Comparison of ENCODE assay signal across 26 cellular contexts in the genomic region with DNA sequence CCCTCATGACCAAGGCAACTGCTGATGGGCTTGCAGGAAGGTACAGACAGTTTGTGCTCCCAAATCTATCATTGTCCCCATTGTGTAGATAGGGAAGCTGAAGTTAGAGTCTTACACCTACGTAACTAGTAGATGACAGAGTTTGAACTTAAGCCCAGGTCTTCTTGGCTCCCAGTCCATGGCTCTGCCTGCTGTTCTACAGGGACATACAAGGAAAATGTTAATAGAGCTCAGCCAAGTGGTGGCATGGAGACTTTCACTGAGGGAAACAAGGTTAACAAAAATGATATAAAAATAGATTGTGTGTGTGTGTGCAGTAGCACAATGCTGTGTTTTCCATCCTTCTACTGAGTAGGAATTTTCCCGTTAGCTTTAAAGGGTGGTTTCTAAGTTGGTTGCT.
DNase-seq lines count a peak whose midpoint lies in the region; FAIRE-seq and TF ChIP-seq lines count a peak whose summit lies in the region.
"Had no signal": no experiment of that assay in that cellular context is flagged by ENCODE, and none has a peak within 500 bp of the region (broad histone marks: within the 10 kb centered on the region; RNA-seq: fewer than 3 reads in every experiment).

No MANE protein-coding gene starts in this region.

- peak in 1 of 4 donors; percentile 39 for TF ChIP-seq EP300 in sigmoid colon (IDR thresholded peaks at IDR 0.05)

- H3K9ac ChIP-seq in astrocyte (ENCODE audit: low read length) = no peak overlapping the region
- H3K9ac ChIP-seq: BLaER1 had no signal

- H3K4me1 ChIP-seq in astrocyte (ENCODE audit: insufficient read depth, low read length) (no peaks in the 10 kb centered on the region), sigmoid colon (no peaks in the 10 kb centered on the region)
- H3K4me1 ChIP-seq: BE2C, BLaER1 had no signal

- H3K9me3 Mint-ChIP-seq in astrocyte (ENCODE audit: unreplicated experiment) = peaks cover under 1% of the 10 kb centered on the region
- no peaks in the 10 kb centered on the region for H3K9me3 Mint-ChIP-seq in activated naive CD4-positive, alpha-beta T cell treated with anti-CD3 and anti-CD28 coated beads, Interleukin-2, amount 10 ng/mL, durations not matched to agents 7 days and 5 days
- H3K9me3 Mint-ChIP-seq: CD8-positive, alpha-beta memory T cell had no signal

- CTCF ChIA-PET in activated naive CD4-positive, alpha-beta T cell treated with anti-CD3 and anti-CD28 coated beads, Interleukin-2, amount 10 ng/mL, durations not matched to agents 7 days and 5 days (lab: Charles Lee) = no interaction called here

- no peaks in the 10 kb centered on the region for H3K36me3 Mint-ChIP-seq in astrocyte (ENCODE audit: low read depth, unreplicated experiment)
- no peaks in the 10 kb centered on the region for H3K36me3 Mint-ChIP-seq in activated naive CD4-positive, alpha-beta T cell treated with anti-CD3 and anti-CD28 coated beads, Interleukin-2, amount 10 ng/mL, durations not matched to agents 7 days and 5 days
- H3K36me3 Mint-ChIP-seq: CD14-positive monocyte; CD4-positive, alpha-beta memory T cell; CD4-positive, CD25-positive, alpha-beta regulatory T cell; CD8-positive, alpha-beta memory T cell had no signal

- H3K9me3 ChIP-seq in astrocyte (ENCODE audit: insufficient read depth, low read depth, low read length) (no peaks in the 10 kb centered on the region), sigmoid colon (no peaks in the 10 kb centered on the region)
- H3K9me3 ChIP-seq: BE2C, BLaER1 had no signal

- 91% methylated on average over 2 of the region's 2 CpGs for whole genome bisulfite sequencing in sigmoid colon, 2 donors

- H3K27ac ChIP-seq in astrocyte (ENCODE audit: low read depth, low read length) = no peak overlapping the region
- H3K27ac ChIP-seq in sigmoid colon = peak overlapping the region in 3 of 4 donors; percentile 12 to 47 (median 31)
- H3K27ac ChIP-seq: BLaER1 had no signal

- TF ChIP-seq POLR2A in sigmoid colon (IDR thresholded peaks at IDR 0.05) = no peak

- H3K4me3 ChIP-seq in astrocyte (ENCODE audit: insufficient read depth, low read depth, low read length) = no peak overlapping the region
- H3K4me3 ChIP-seq in sigmoid colon = no peak overlapping the region
- H3K4me3 ChIP-seq: BLaER1, GM12878 had no signal

- H3K4me1 Mint-ChIP-seq in astrocyte (ENCODE audit: low read depth, unreplicated experiment) = peaks cover 4% of the 10 kb centered on the region
- no peaks in the 10 kb centered on the region for H3K4me1 Mint-ChIP-seq in activated naive CD4-positive, alpha-beta T cell treated with anti-CD3 and anti-CD28 coated beads, Interleukin-2, amount 10 ng/mL, durations not matched to agents 7 days and 5 days
- H3K4me1 Mint-ChIP-seq: CD14-positive monocyte; CD4-positive, alpha-beta memory T cell; CD4-positive, CD25-positive, alpha-beta regulatory T cell; CD8-positive, alpha-beta memory T cell had no signal

- TF ChIP-seq CTCF in astrocyte (IDR thresholded peaks at IDR 0.05; ENCODE audit: insufficient read depth, low read depth, low read length) (no peak), sigmoid colon (IDR thresholded peaks at IDR 0.05) (no peak)

- H3K79me2 ChIP-seq in astrocyte (ENCODE audit: insufficient read depth, low read length) = no peaks in the 10 kb centered on the region

- DNase-seq in astrocyte (ENCODE audit: low read depth) (no peak), sigmoid colon (peak; percentile 66), cerebellum (ENCODE audit: low spot score) (no peak)
- no peak for DNase-seq in activated CD4-positive, alpha-beta T cell treated with anti-CD3 and anti-CD28 coated beads for 4 hours
- DNase-seq in activated naive CD4-positive, alpha-beta T cell treated with anti-CD3 and anti-CD28 coated beads, Interleukin-2, amount 10 ng/mL, durations not matched to agents 7 days and 5 days = no peak
- DNase-seq: 8988T; ACHN; BE2C; C1 segment of cervical spinal cord; CD4-positive, alpha-beta memory T cell; CD4-positive, CD25-positive, alpha-beta regulatory T cell; CD8-positive, alpha-beta memory T cell; COR-L47; DMS 273 treated with DMSO at 0.1 percent for 48 hours; DMS153; DMS53; DMS79; DND-41; EL; GDM1 had no signal

- no peak overlapping the region for H3K27ac Mint-ChIP-seq in astrocyte (ENCODE audit: unreplicated experiment)
- no peak overlapping the region for H3K27ac Mint-ChIP-seq in activated naive CD4-positive, alpha-beta T cell treated with anti-CD3 and anti-CD28 coated beads, Interleukin-2, amount 10 ng/mL, durations not matched to agents 7 days and 5 days
- H3K27ac Mint-ChIP-seq: CD14-positive monocyte; CD4-positive, alpha-beta memory T cell; CD4-positive, CD25-positive, alpha-beta regulatory T cell; CD8-positive, alpha-beta memory T cell had no signal

- H2AFZ ChIP-seq in astrocyte (ENCODE audit: low read depth, low read length) = no peak overlapping the region

- H3K27me3 ChIP-seq in astrocyte (ENCODE audit: insufficient read depth, low read length) = no peaks in the 10 kb centered on the region
- H3K27me3 ChIP-seq in sigmoid colon = no peaks in the 10 kb centered on the region
- H3K27me3 ChIP-seq: BE2C had no signal

- H3K4me3 Mint-ChIP-seq in astrocyte (ENCODE audit: unreplicated experiment) = no peak overlapping the region
- H3K4me3 Mint-ChIP-seq in activated naive CD4-positive, alpha-beta T cell treated with anti-CD3 and anti-CD28 coated beads, Interleukin-2, amount 10 ng/mL, durations not matched to agents 7 days and 5 days = no peak overlapping the region
- H3K4me3 Mint-ChIP-seq: CD14-positive monocyte; CD4-positive, alpha-beta memory T cell; CD8-positive, alpha-beta memory T cell had no signal

- peak; percentile 20 for FAIRE-seq in astrocyte (lab: Jason Lieb, UNC)
- FAIRE-seq: A204.1, GM12878, GM12892, GM18507 had no signal

- no peak overlapping the region for H3K4me2 ChIP-seq in astrocyte (ENCODE audit: low read length)
- H3K4me2 ChIP-seq: BLaER1 had no signal

- intact Hi-C loops in sigmoid colon (cut with DNase I) = no loop called here

- H4K20me1 ChIP-seq in astrocyte (ENCODE audit: insufficient read depth, low read length) = no peaks in the 10 kb centered on the region
- H4K20me1 ChIP-seq: BLaER1 had no signal

- H3K36me3 ChIP-seq in astrocyte (ENCODE audit: insufficient read depth, low read length) (no peaks in the 10 kb centered on the region), sigmoid colon (no peaks in the 10 kb centered on the region)
- H3K36me3 ChIP-seq: BE2C, BLaER1 had no signal

- no peaks in the 10 kb centered on the region for H3K27me3 Mint-ChIP-seq in astrocyte (ENCODE audit: low read depth, unreplicated experiment)
- H3K27me3 Mint-ChIP-seq in activated naive CD4-positive, alpha-beta T cell treated with anti-CD3 and anti-CD28 coated beads, Interleukin-2, amount 10 ng/mL, durations not matched to agents 7 days and 5 days = no peaks in the 10 kb centered on the region
- H3K27me3 Mint-ChIP-seq: CD4-positive, alpha-beta memory T cell; CD4-positive, CD25-positive, alpha-beta regulatory T cell; CD8-positive, alpha-beta memory T cell had no signal
